In the genomic region with DNA sequence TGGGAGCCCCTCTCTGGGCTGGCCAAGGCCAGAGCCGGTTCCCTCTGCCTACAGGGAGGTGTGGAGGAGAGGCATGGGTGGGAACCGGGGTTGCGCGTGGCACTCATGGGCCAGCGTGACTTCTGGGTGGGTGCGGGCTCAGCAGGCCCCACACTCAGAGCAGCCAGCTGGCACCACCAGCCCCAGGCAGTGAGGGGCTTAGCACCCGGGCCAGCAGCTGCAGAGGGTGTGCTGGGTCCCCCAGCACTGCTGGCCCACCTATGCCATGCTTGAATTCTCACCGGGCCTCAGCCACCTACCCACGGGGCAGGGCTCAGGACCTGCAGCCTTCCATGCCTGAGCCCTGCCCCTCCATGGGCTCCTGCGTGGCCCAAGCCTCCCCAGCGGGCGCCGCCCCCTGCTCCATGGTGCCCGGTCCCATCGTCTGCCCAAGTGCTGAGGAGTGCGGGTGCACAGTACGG, we compare ENCODE assay signal across 30 cellular contexts.
"Had no signal": no experiment of that assay in that cellular context is flagged by ENCODE, and none has a peak within 500 bp of the region (broad histone marks: within the 10 kb centered on the region; RNA-seq: fewer than 3 reads in every experiment).

No MANE protein-coding gene starts in this region.

- H3K36me3 ChIP-seq: adrenal gland, esophagus squamous epithelium, gastroesophageal sphincter had no signal

- H3K4me1 ChIP-seq: adrenal gland, body of pancreas, esophagus squamous epithelium, gastroesophageal sphincter had no signal

- H3K27ac Mint-ChIP-seq: activated CD4-positive, alpha-beta memory T cell treated with anti-CD3 and anti-CD28 coated beads for 36 hours; activated CD4-positive, alpha-beta T cell treated with anti-CD3 and anti-CD28 coated beads for 36 hours; activated CD4-positive, alpha-beta T cell treated with anti-CD3 and anti-CD28 coated beads, Interleukin-2, amount 10 ng/mL, durations not matched to agents 24 days and 14 days; activated CD8-positive, alpha-beta memory T cell treated with anti-CD3 and anti-CD28 coated beads, Interleukin-2, amount 10 ng/mL, durations not matched to agents 7 days and 5 days; activated CD8-positive, alpha-beta T cell treated with anti-CD3 and anti-CD28 coated beads, Interleukin-2, amount 10 ng/mL, durations not matched to agents 7 days and 5 days; activated naive CD4-positive, alpha-beta T cell treated with anti-CD3 and anti-CD28 coated beads for 36 hours; activated naive CD4-positive, alpha-beta T cell treated with anti-CD3 and anti-CD28 coated beads, Interleukin-2, amount 50 U/mL, for 24 hours; activated naive CD8-positive, alpha-beta T cell treated with anti-CD3 and anti-CD28 coated beads for 36 hours; activated naive CD8-positive, alpha-beta T cell treated with anti-CD3 and anti-CD28 coated beads, Interleukin-2, amount 50 U/mL, for 24 hours; activated T-helper 1 cell treated with anti-CD3 and anti-CD28 coated beads, Interleukin-12 subunit alpha, Interleukin-12 subunit beta, Interleukin-2, Interleukin-4 antibody, amounts not matched to agents 30 ng/mL and 10 ng/mL and 1 ng/mL, durations not matched to agents 14 hours and 24 hours and 36 hours; activated T-helper 2 cell treated with anti-CD3 and anti-CD28 coated beads, Interferon-gamma antibody, Interleukin-2, Interleukin-4, amounts not matched to agents 10 μg/mL and 5 μg/mL and 100 μg/mL, durations not matched to agents 14 hours and 24 hours and 36 hours had no signal

- H3K36me3 Mint-ChIP-seq: activated CD4-positive, alpha-beta memory T cell treated with anti-CD3 and anti-CD28 coated beads for 36 hours; activated CD8-positive, alpha-beta memory T cell treated with anti-CD3 and anti-CD28 coated beads, Interleukin-2, amount 10 ng/mL, durations not matched to agents 7 days and 5 days; activated naive CD4-positive, alpha-beta T cell treated with anti-CD3 and anti-CD28 coated beads, Interleukin-2, amount 50 U/mL, for 24 hours; activated naive CD8-positive, alpha-beta T cell treated with anti-CD3 and anti-CD28 coated beads for 36 hours had no signal

- H3K27ac ChIP-seq: adrenal gland, body of pancreas, epithelial cell of prostate, esophagus squamous epithelium, gastroesophageal sphincter had no signal

- H3K4me1 Mint-ChIP-seq: activated CD4-positive, alpha-beta T cell treated with anti-CD3 and anti-CD28 coated beads for 36 hours; activated CD4-positive, alpha-beta T cell treated with anti-CD3 and anti-CD28 coated beads, Interleukin-2, amount 10 ng/mL, durations not matched to agents 24 days and 14 days; activated CD8-positive, alpha-beta memory T cell treated with anti-CD3 and anti-CD28 coated beads, Interleukin-2, amount 10 ng/mL, durations not matched to agents 7 days and 5 days; activated naive CD4-positive, alpha-beta T cell treated with anti-CD3 and anti-CD28 coated beads, Interleukin-2, amount 50 U/mL, for 24 hours; activated naive CD8-positive, alpha-beta T cell treated with anti-CD3 and anti-CD28 coated beads for 36 hours; activated naive CD8-positive, alpha-beta T cell treated with anti-CD3 and anti-CD28 coated beads, Interleukin-2, amount 50 U/mL, for 24 hours had no signal

- H3K4me3 Mint-ChIP-seq: activated CD4-positive, alpha-beta memory T cell treated with anti-CD3 and anti-CD28 coated beads for 36 hours; activated CD4-positive, alpha-beta T cell treated with anti-CD3 and anti-CD28 coated beads for 36 hours; activated CD4-positive, alpha-beta T cell treated with anti-CD3 and anti-CD28 coated beads, Interleukin-2, amount 10 ng/mL, durations not matched to agents 24 days and 14 days; activated CD8-positive, alpha-beta memory T cell treated with anti-CD3 and anti-CD28 coated beads, Interleukin-2, amount 10 ng/mL, durations not matched to agents 7 days and 5 days; activated CD8-positive, alpha-beta T cell treated with anti-CD3 and anti-CD28 coated beads, Interleukin-2, amount 10 ng/mL, durations not matched to agents 7 days and 5 days; activated naive CD4-positive, alpha-beta T cell treated with anti-CD3 and anti-CD28 coated beads for 36 hours; activated naive CD4-positive, alpha-beta T cell treated with anti-CD3 and anti-CD28 coated beads, Interleukin-2, amount 50 U/mL, for 24 hours; activated naive CD8-positive, alpha-beta T cell treated with anti-CD3 and anti-CD28 coated beads for 36 hours; activated naive CD8-positive, alpha-beta T cell treated with anti-CD3 and anti-CD28 coated beads, Interleukin-2, amount 50 U/mL, for 24 hours; activated T-helper 1 cell treated with anti-CD3 and anti-CD28 coated beads, Interleukin-12 subunit alpha, Interleukin-12 subunit beta, Interleukin-2, Interleukin-4 antibody, amounts not matched to agents 30 ng/mL and 10 ng/mL and 1 ng/mL, durations not matched to agents 14 hours and 24 hours and 36 hours had no signal

- H3K4me3 ChIP-seq: adrenal gland, body of pancreas, esophagus squamous epithelium, gastroesophageal sphincter had no signal

- H3K27me3 Mint-ChIP-seq: activated CD4-positive, alpha-beta memory T cell treated with anti-CD3 and anti-CD28 coated beads for 36 hours; activated CD4-positive, alpha-beta T cell treated with anti-CD3 and anti-CD28 coated beads for 36 hours; activated CD4-positive, alpha-beta T cell treated with anti-CD3 and anti-CD28 coated beads, Interleukin-2, amount 10 ng/mL, durations not matched to agents 24 days and 14 days; activated CD8-positive, alpha-beta memory T cell treated with anti-CD3 and anti-CD28 coated beads, Interleukin-2, amount 10 ng/mL, durations not matched to agents 7 days and 5 days; activated naive CD4-positive, alpha-beta T cell treated with anti-CD3 and anti-CD28 coated beads, Interleukin-2, amount 50 U/mL, for 24 hours; activated naive CD8-positive, alpha-beta T cell treated with anti-CD3 and anti-CD28 coated beads for 36 hours; activated naive CD8-positive, alpha-beta T cell treated with anti-CD3 and anti-CD28 coated beads, Interleukin-2, amount 50 U/mL, for 24 hours had no signal

- ATAC-seq: activated CD4-positive, alpha-beta T cell treated with anti-CD3 and anti-CD28 coated beads for 36 hours; activated CD8-positive, alpha-beta memory T cell treated with anti-CD3 and anti-CD28 coated beads, Interleukin-2, amount 10 ng/mL, durations not matched to agents 7 days and 5 days; activated CD8-positive, alpha-beta T cell treated with anti-CD3 and anti-CD28 coated beads, Interleukin-2, amount 10 ng/mL, durations not matched to agents 7 days and 5 days; activated naive CD8-positive, alpha-beta T cell treated with anti-CD3 and anti-CD28 coated beads, Interleukin-2, amount 50 U/mL, for 24 hours; body of pancreas; gastroesophageal sphincter had no signal

- H3K9me3 ChIP-seq: adrenal gland, body of pancreas had no signal

- DNase-seq: activated CD4-positive, alpha-beta memory T cell treated with anti-CD3 and anti-CD28 coated beads for 36 hours; activated CD4-positive, alpha-beta T cell treated with anti-CD3 and anti-CD28 coated beads for 36 hours; activated CD4-positive, alpha-beta T cell treated with anti-CD3 and anti-CD28 coated beads, Interleukin-2, amount 10 ng/mL, durations not matched to agents 24 days and 14 days; activated CD4-positive, CD25-positive, alpha-beta regulatory T cell; activated CD4-positive, CD25-positive, alpha-beta regulatory T cell treated with anti-CD3 and anti-CD28 coated beads, Interleukin-2, amount 50 U/mL, for 72 hours; activated CD8-positive, alpha-beta memory T cell treated with anti-CD3 and anti-CD28 coated beads, Interleukin-2, amount 10 ng/mL, durations not matched to agents 7 days and 5 days; activated CD8-positive, alpha-beta memory T cell treated with anti-CD3 and anti-CD28 coated beads, Interleukin-2, amount 50 U/mL, for 4 hours; activated CD8-positive, alpha-beta T cell treated with anti-CD3 and anti-CD28 coated beads, Interleukin-2, amount 10 ng/mL, durations not matched to agents 7 days and 5 days; activated effector memory CD4-positive, alpha-beta T cell treated with anti-CD3 and anti-CD28 coated beads, Interleukin-2, amount 50 U/mL, for 16 hours; activated naive CD4-positive, alpha-beta T cell treated with anti-CD3 and anti-CD28 coated beads for 36 hours; activated naive CD8-positive, alpha-beta T cell treated with anti-CD3 and anti-CD28 coated beads for 36 hours; activated naive CD8-positive, alpha-beta T cell treated with anti-CD3 and anti-CD28 coated beads, Interleukin-2, amount 50 U/mL, for 24 hours; activated T-cell treated with anti-CD3 and anti-CD28 coated beads, Interleukin-2, amount 50 U/mL, for 1 hour; activated T-cell treated with anti-CD3 and anti-CD28 coated beads, Interleukin-2, amount 50 U/mL, for 48 hours; adrenal gland; amygdala; aorta; body of pancreas; caudate nucleus; cortex of kidney; dermis blood vessel endothelial cell; effector CD4-positive, alpha-beta T cell; esophagus squamous epithelium; foreskin melanocyte; T-helper 2 cell had no signal

- H3K9me3 Mint-ChIP-seq: activated CD4-positive, alpha-beta T cell treated with anti-CD3 and anti-CD28 coated beads, Interleukin-2, amount 10 ng/mL, durations not matched to agents 24 days and 14 days had no signal

- H3K27me3 ChIP-seq: adrenal gland, body of pancreas, esophagus squamous epithelium, gastroesophageal sphincter had no signal
